ENCODE assay signal across 21 cellular contexts in the genomic region with DNA sequence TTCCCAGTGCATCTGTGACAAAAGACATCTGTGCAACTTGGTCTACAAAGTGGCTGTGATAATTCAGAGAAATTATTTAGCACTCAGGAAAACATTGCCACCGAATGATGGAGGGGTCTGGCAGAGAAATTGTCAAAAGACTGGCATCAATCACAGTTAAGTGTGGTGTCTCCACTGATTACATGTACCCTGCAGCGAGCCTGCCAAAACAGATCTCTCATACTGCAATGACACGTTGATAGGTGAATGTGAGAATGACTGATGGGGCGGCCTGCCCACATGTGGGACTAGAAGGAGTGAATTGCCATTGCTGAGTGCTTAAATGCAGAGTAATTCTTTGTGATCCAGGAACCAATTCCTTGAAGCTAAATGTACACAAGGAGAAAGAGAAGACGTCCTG.
"Had no signal": no experiment of that assay in that cellular context is flagged by ENCODE, and none has a peak within 500 bp of the region (broad histone marks: within the 10 kb centered on the region; RNA-seq: fewer than 3 reads in every experiment).

No MANE protein-coding gene starts in this region.

- H3K4me3 ChIP-seq: colonic mucosa, esophagus squamous epithelium, gastroesophageal sphincter, hepatocyte, lower lobe of right lung, psoas muscle, stomach, thoracic aorta had no signal

- H3K4me1 ChIP-seq: colonic mucosa, esophagus squamous epithelium, gastroesophageal sphincter, lower lobe of right lung, parathyroid adenoma, psoas muscle, stomach had no signal

- H3K4me2 ChIP-seq: hepatocyte had no signal

- ATAC-seq: gastroesophageal sphincter; left lobe of liver; lower lobe of right lung; natural killer cell treated with Interleukin-12 subunit alpha and Interleukin-12 subunit beta and Interleukin-15 and Interleukin-18, amount 100 ng/mL, for 72 hours; psoas muscle had no signal

- H3K9me3 ChIP-seq: colonic mucosa, esophagus squamous epithelium, lower lobe of right lung, psoas muscle, thoracic aorta had no signal

- H3K27ac ChIP-seq: colonic mucosa, esophagus squamous epithelium, gastroesophageal sphincter, hepatocyte, lower lobe of right lung, parathyroid adenoma, psoas muscle, stomach, thoracic aorta had no signal

- H3K36me3 ChIP-seq: colonic mucosa, esophagus squamous epithelium, gastroesophageal sphincter, lower lobe of right lung, stomach, thoracic aorta had no signal

- H2AFZ ChIP-seq: hepatocyte, parathyroid adenoma had no signal

- H3K79me2 ChIP-seq: hepatocyte, parathyroid adenoma had no signal

- DNase-seq: colonic mucosa; dermis blood vessel endothelial cell; esophagus squamous epithelium; foreskin fibroblast; glutamatergic neuron; lower lobe of right lung; midbrain; occipital lobe; psoas muscle; small intestine; stimulated activated CD4-positive, alpha-beta T cell treated with anti-CD3 and anti-CD28 coated beads, Interleukin-12 subunit alpha, Interleukin-12 subunit beta, amount 100 ng/mL, for 4 hours; stimulated activated naive CD4-positive, alpha-beta T cell; stomach; substantia nigra; trophoblast cell had no signal

- H3K9ac ChIP-seq: parathyroid adenoma had no signal

- H3K27me3 ChIP-seq: colonic mucosa, esophagus squamous epithelium, gastroesophageal sphincter, hepatocyte, stomach had no signal
